In the genomic region with DNA sequence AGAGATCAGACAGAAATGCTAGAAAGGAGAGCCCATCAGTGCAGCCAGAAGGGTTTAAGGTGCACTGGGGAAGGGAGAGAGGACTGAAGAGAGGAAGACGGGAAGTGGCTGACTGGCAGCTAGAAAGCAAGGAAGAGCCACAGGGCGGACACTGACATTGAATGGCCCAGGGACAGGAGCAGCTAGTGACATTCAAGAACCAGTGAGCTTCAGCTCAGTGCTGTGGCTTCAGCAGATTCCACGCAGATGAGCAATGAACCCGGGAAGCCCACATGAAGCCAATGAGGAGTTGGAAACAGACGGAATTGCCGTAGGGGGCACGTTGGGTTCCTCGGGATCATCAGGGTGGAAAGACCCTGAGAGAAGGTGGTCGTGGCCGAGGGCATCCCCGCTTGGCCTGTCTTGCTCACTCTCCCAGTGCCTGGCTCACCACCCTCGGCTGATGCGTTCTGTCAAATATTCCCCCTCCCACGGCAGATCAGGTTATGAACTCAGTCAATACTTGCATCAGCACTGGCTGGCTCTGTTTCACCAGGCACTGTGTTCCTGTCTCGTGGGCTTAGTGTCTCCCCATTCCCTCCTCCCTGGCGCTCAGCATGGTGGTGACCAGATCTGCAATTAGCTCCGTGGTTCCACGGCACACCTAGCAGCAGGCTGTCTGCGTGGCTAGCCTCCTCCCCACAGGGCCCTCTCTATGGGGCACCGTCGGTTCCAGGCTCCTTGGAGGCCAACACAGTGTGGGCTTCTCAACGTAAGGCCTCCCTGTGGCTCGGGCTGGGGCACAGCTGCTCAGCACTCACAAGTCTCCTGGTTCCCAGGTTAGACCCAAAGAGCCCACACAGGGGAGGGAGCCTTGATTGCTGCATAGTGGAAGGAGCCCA, we compare ENCODE assay signal across 18 cellular contexts.
A peak's percentile ranks its signal among the peaks of the same experiment; 100 is the strongest.
DNase-seq lines count a peak whose midpoint lies in the region; ATAC-seq and TF ChIP-seq lines count a peak whose summit lies in the region.
"Had no signal": no experiment of that assay in that cellular context is flagged by ENCODE, and none has a peak within 500 bp of the region (broad histone marks: within the 10 kb centered on the region; RNA-seq: fewer than 3 reads in every experiment).

No MANE protein-coding gene starts in this region.

- WGBS in GM23248 (ENCODE audit: low coverage in 1 of 2, low lambda C conversion rate in 2 of 2, missing lambda C conversion rate in 2 of 2), 2 experiments: 48 to 49% methylated on average over 23 of the region's 23 CpGs

- DNase-seq in GM23248 (peak; percentile 18), Panc1 (ENCODE audit: low read depth, low spot score) (no peak), iPS-NIHi11 (ENCODE audit: low spot score) (peak; percentile 5), progenitor cell of endocrine pancreas (ENCODE audit: low spot score, unreplicated experiment) (no peak), HEK293T (ENCODE audit: extremely low spot score) (no peak), sciatic nerve (ENCODE audit: low spot score) (no peak), DMS153 (lab: John Stamatoyannopoulos, UW) (no peak)
- no peak for DNase-seq in activated T-helper 1 cell treated with anti-CD3 and anti-CD28 coated beads, Interleukin-12 subunit alpha, Interleukin-12 subunit beta, Interleukin-2, Interleukin-4 antibody, amounts not matched to agents 30 ng/mL and 10 ng/mL and 1 ng/mL, durations not matched to agents 14 hours and 24 hours and 36 hours (ENCODE audit: low spot score)
- DNase-seq: AML-193, GOT3, KBM-7, MV-4-11, NCI-H2029, NCI-H510A, PC-9 had no signal

- H3K27me3 Mint-ChIP-seq in progenitor cell of endocrine pancreas: peaks cover 26% of the 10 kb centered on the region
- H3K27me3 Mint-ChIP-seq in activated T-helper 1 cell treated with anti-CD3 and anti-CD28 coated beads, Interleukin-12 subunit alpha, Interleukin-12 subunit beta, Interleukin-2, Interleukin-4 antibody, amounts not matched to agents 30 ng/mL and 10 ng/mL and 1 ng/mL, durations not matched to agents 14 hours and 24 hours and 36 hours (ENCODE audit: insufficient read depth): peaks cover 3% of the 10 kb centered on the region

- peaks cover 50% of the 10 kb centered on the region for H3K27me3 ChIP-seq in GM23248 (replicated peaks; ENCODE audit: insufficient read depth)
- peaks cover 20% of the 10 kb centered on the region for H3K27me3 ChIP-seq in Panc1 (ENCODE audit: control insufficient read depth, insufficient read depth, low read length)

- TF ChIP-seq CTCF in Panc1 (IDR thresholded peaks at IDR 0.05) (no peak), progenitor cell of endocrine pancreas (IDR thresholded peaks at IDR 0.05; ENCODE audit: unreplicated experiment) (no peak)

- no peak overlapping the region for H2AFZ ChIP-seq in GM23248
- H2AFZ ChIP-seq: PC-9 had no signal

- no peaks in the 10 kb centered on the region for H3K79me2 ChIP-seq in GM23248 (ENCODE audit: insufficient read depth)

- H3K9me3 ChIP-seq in GM23248 (ENCODE audit: low read depth) (no peaks in the 10 kb centered on the region), Panc1 (ENCODE audit: control insufficient read depth, insufficient read depth, low read depth, low read length) (no peaks in the 10 kb centered on the region)

- in situ Hi-C loops in GM23248 (cut with MboI): no loop called here
- in situ Hi-C loops in Panc1 (cut with HindIII; ENCODE audit: low pct_unique_long_range_greater_than_20kb, low sequenced_read_pairs): no loop called here

- H4K20me1 ChIP-seq in GM23248 (ENCODE audit: insufficient read depth): no peaks in the 10 kb centered on the region

- H3K4me3 ChIP-seq in GM23248 (no peak overlapping the region), Panc1 (ENCODE audit: low read depth in 2 of 2, low read length in 2 of 2) (no peak overlapping the region)
- H3K4me3 ChIP-seq: PC-9, SK-N-MC had no signal

- BruUV-seq in Panc1 (replicated peaks; lab: Mats Ljungman, UMichigan): no TSS peak

- no peak overlapping the region for H3K4me2 ChIP-seq in GM23248 (ENCODE audit: unreplicated experiment)
- H3K4me2 ChIP-seq: PC-9 had no signal

- H3F3A ChIP-seq in GM23248 (ENCODE audit: insufficient read depth): no peaks in the 10 kb centered on the region

- POLR2A ChIA-PET in Panc1 (lab: Charles Lee) (no interaction called here), HEK293T (lab: Yijun Ruan, JAX) (no interaction called here)

- no peaks in the 10 kb centered on the region for H3K9me2 ChIP-seq in GM23248 (ENCODE audit: insufficient read depth)

- H3K9me3 Mint-ChIP-seq in progenitor cell of endocrine pancreas (ENCODE audit: low read depth): no peaks in the 10 kb centered on the region
- H3K9me3 Mint-ChIP-seq in activated T-helper 1 cell treated with anti-CD3 and anti-CD28 coated beads, Interleukin-12 subunit alpha, Interleukin-12 subunit beta, Interleukin-2, Interleukin-4 antibody, amounts not matched to agents 30 ng/mL and 10 ng/mL and 1 ng/mL, durations not matched to agents 14 hours and 24 hours and 36 hours: no peaks in the 10 kb centered on the region

- H3K36me3 ChIP-seq in GM23248 (ENCODE audit: low read depth) (no peaks in the 10 kb centered on the region), Panc1 (ENCODE audit: control insufficient read depth, insufficient read depth, low read length) (no peaks in the 10 kb centered on the region)

- H3K9ac ChIP-seq in GM23248: no peak overlapping the region

- ATAC-seq in Panc1 (peak; percentile 24; the same call in 1 of the 2 replicates), sciatic nerve (no peak)
- ATAC-seq: Right ventricle myocardium inferior had no signal

- CTCF ChIA-PET in Panc1 (lab: Charles Lee) (no interaction called here), HEK293T (lab: Yijun Ruan, JAX) (no interaction called here)

- H3K36me3 Mint-ChIP-seq in progenitor cell of endocrine pancreas (ENCODE audit: insufficient read depth): no peaks in the 10 kb centered on the region
- H3K36me3 Mint-ChIP-seq in activated T-helper 1 cell treated with anti-CD3 and anti-CD28 coated beads, Interleukin-12 subunit alpha, Interleukin-12 subunit beta, Interleukin-2, Interleukin-4 antibody, amounts not matched to agents 30 ng/mL and 10 ng/mL and 1 ng/mL, durations not matched to agents 14 hours and 24 hours and 36 hours (ENCODE audit: low read depth): no peaks in the 10 kb centered on the region
- H3K36me3 Mint-ChIP-seq: CD14-positive monocyte had no signal

- peak overlapping the region; percentile 75 for H3K27ac Mint-ChIP-seq in progenitor cell of endocrine pancreas
- no peak overlapping the region for H3K27ac Mint-ChIP-seq in activated T-helper 1 cell treated with anti-CD3 and anti-CD28 coated beads, Interleukin-12 subunit alpha, Interleukin-12 subunit beta, Interleukin-2, Interleukin-4 antibody, amounts not matched to agents 30 ng/mL and 10 ng/mL and 1 ng/mL, durations not matched to agents 14 hours and 24 hours and 36 hours

- H3K27ac ChIP-seq in GM23248 (no peak overlapping the region), Panc1 (ENCODE audit: low read length) (no peak overlapping the region)
- H3K27ac ChIP-seq: PC-9, SK-N-MC had no signal

- H3K4me1 ChIP-seq in GM23248 (ENCODE audit: insufficient read depth): no peaks in the 10 kb centered on the region
- H3K4me1 ChIP-seq in Panc1 (ENCODE audit: control insufficient read depth, insufficient read depth, low read length): no peaks in the 10 kb centered on the region

- intact Hi-C loops in Panc1 (cut with micrococcal nuclease; ENCODE audit: unreplicated experiment): no loop called here
- intact Hi-C loops in activated T-helper 1 cell treated with anti-CD3 and anti-CD28 coated beads, Interleukin-12 subunit alpha, Interleukin-12 subunit beta, Interleukin-2, Interleukin-4 antibody, amounts not matched to agents 30 ng/mL and 10 ng/mL and 1 ng/mL, durations not matched to agents 14 hours and 24 hours and 36 hours (cut with micrococcal nuclease): no loop called here
- intact Hi-C loops in sciatic nerve (cut with DNase I): no loop called here

- H3K4me3 Mint-ChIP-seq in progenitor cell of endocrine pancreas (ENCODE audit: low read depth): no peak overlapping the region
- H3K4me3 Mint-ChIP-seq in activated T-helper 1 cell treated with anti-CD3 and anti-CD28 coated beads, Interleukin-12 subunit alpha, Interleukin-12 subunit beta, Interleukin-2, Interleukin-4 antibody, amounts not matched to agents 30 ng/mL and 10 ng/mL and 1 ng/mL, durations not matched to agents 14 hours and 24 hours and 36 hours: no peak overlapping the region
- H3K4me3 Mint-ChIP-seq: CD14-positive monocyte had no signal

- H3K4me1 Mint-ChIP-seq in progenitor cell of endocrine pancreas (ENCODE audit: low read depth): peaks cover 4% of the 10 kb centered on the region
- no peaks in the 10 kb centered on the region for H3K4me1 Mint-ChIP-seq in activated T-helper 1 cell treated with anti-CD3 and anti-CD28 coated beads, Interleukin-12 subunit alpha, Interleukin-12 subunit beta, Interleukin-2, Interleukin-4 antibody, amounts not matched to agents 30 ng/mL and 10 ng/mL and 1 ng/mL, durations not matched to agents 14 hours and 24 hours and 36 hours (ENCODE audit: low read depth)
- H3K4me1 Mint-ChIP-seq: CD14-positive monocyte had no signal

TF ChIP-seq in HEK293T, 16 proteins besides CTCF, POLR2A, EP300 and RAD21:
- TF ChIP-seq CTBP1 (IDR thresholded peaks at IDR 0.05; ENCODE audit: borderline replicate concordance) (no peak), TARDBP (IDR thresholded peaks at IDR 0.05) (no peak), FOXK2 (IDR thresholded peaks at IDR 0.05) (no peak), LEF1 (IDR thresholded peaks at IDR 0.05; ENCODE audit: borderline replicate concordance) (no peak), SUZ12 (IDR thresholded peaks at IDR 0.05) (no peak), FOXM1 (IDR thresholded peaks at IDR 0.05; ENCODE audit: borderline replicate concordance) (no peak), ARNT (IDR thresholded peaks at IDR 0.05) (no peak), FOXA1 (IDR thresholded peaks at IDR 0.05) (no peak), NFRKB (IDR thresholded peaks at IDR 0.05) (no peak), L3MBTL2 (conservative IDR thresholded peaks at IDR 0.05) (no peak), ELF4 (IDR thresholded peaks at IDR 0.05) (no peak), HDGF (IDR thresholded peaks at IDR 0.05; ENCODE audit: borderline replicate concordance) (no peak), ZNF384 (IDR thresholded peaks at IDR 0.05) (no peak), SP1 (IDR thresholded peaks at IDR 0.05) (no peak), BHLHE40 (IDR thresholded peaks at IDR 0.05; ENCODE audit: borderline replicate concordance) (no peak)
- TF ChIP-seq, protein P1, sequence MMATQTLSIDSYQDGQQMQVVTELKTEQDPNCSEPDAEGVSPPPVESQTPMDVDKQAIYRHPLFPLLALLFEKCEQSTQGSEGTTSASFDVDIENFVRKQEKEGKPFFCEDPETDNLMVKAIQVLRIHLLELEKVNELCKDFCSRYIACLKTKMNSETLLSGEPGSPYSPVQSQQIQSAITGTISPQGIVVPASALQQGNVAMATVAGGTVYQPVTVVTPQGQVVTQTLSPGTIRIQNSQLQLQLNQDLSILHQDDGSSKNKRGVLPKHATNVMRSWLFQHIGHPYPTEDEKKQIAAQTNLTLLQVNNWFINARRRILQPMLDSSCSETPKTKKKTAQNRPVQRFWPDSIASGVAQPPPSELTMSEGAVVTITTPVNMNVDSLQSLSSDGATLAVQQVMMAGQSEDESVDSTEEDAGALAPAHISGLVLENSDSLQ (IDR thresholded peaks at IDR 0.05): no peak

Comparison
In these comparisons a context has a peak if more than half of its experiments do, and no peak if none do; other contexts are left out.
1. DNase-seq: peak in GM23248 (single experiment) and iPS-NIHi11 (single experiment); none in Panc1 (single experiment), progenitor cell of endocrine pancreas (single experiment), activated T-helper 1 cell treated with anti-CD3 and anti-CD28 coated beads, Interleukin-12 subunit alpha, Interleukin-12 subunit beta, Interleukin-2, Interleukin-4 antibody, amounts not matched to agents 30 ng/mL and 10 ng/mL and 1 ng/mL, durations not matched to agents 14 hours and 24 hours and 36 hours (single experiment), HEK293T (single experiment), sciatic nerve (single experiment) and DMS153 (single experiment).